Comparison of ENCODE assay signal across 27 cellular contexts in genomic region chr13:112462408-112462807, GRCh38.
"Had no signal": no experiment of that assay in that cellular context is flagged by ENCODE, and none has a peak within 500 bp of the region (broad histone marks: within the 10 kb centered on the region; RNA-seq: fewer than 3 reads in every experiment).

No MANE protein-coding gene starts in this region.

- H3K36me3 ChIP-seq: stomach, suprapubic skin, thoracic aorta, thyroid gland, tibial artery, tibial nerve, transverse colon, upper lobe of left lung, upper lobe of right lung, uterus, vagina had no signal

- FAIRE-seq: urothelium cell line had no signal

- H3K27ac ChIP-seq: stomach, suprapubic skin, testis, thoracic aorta, thyroid gland, tibial artery, tibial nerve, transverse colon, upper lobe of left lung, upper lobe of right lung, uterus, vagina had no signal

- H3K4me1 ChIP-seq: stomach, suprapubic skin, testis, thyroid gland, tibial artery, tibial nerve, transverse colon, upper lobe of left lung, upper lobe of right lung, uterus, vagina had no signal

- H3K9me3 ChIP-seq: testis, thyroid gland, upper lobe of right lung, vagina had no signal

- H3K4me3 ChIP-seq: stomach, suprapubic skin, testis, thoracic aorta, thyroid gland, tibial artery, tibial nerve, transverse colon, upper lobe of left lung, upper lobe of right lung, uterus, vagina had no signal

- DNase-seq: stimulated activated CD4-positive, alpha-beta T cell treated with anti-CD3 and anti-CD28 coated beads, Interleukin-2, amount 100 ng/mL, for 48 hours; stimulated activated CD4-positive, alpha-beta T cell treated with anti-CD3 and anti-CD28 coated beads, Interleukin-4, amount 100 ng/mL, for 1 hour; stimulated activated CD4-positive, alpha-beta T cell treated with anti-CD3 and anti-CD28 coated beads, Interleukin-4, amount 100 ng/mL, for 24 hours; stimulated activated CD4-positive, alpha-beta T cell treated with anti-CD3 and anti-CD28 coated beads, Interleukin-4, amount 100 ng/mL, for 4 hours; stimulated activated CD8-positive, alpha-beta memory T cell treated with anti-CD3 and anti-CD28 coated beads, Interleukin-4, amount 100 ng/mL, for 48 hours; stimulated activated naive B cell treated with anti-CD40 and anti-IgM and Interleukin-4, amounts not matched to agents 10 μg/mL and 1 μg/mL and 100 μg/mL, for 72 hours; stimulated activated naive CD4-positive, alpha-beta T cell; stimulated activated naive CD4-positive, alpha-beta T cell treated with Interleukin-2 at 50 U/mL for 16 hours; stimulated activated naive CD8-positive, alpha-beta T cell treated with anti-CD3 and anti-CD28 coated beads, Interleukin-15, amount 100 ng/mL, for 72 hours; stimulated activated naive CD8-positive, alpha-beta T cell treated with anti-CD3 and anti-CD28 coated beads, Interleukin-15, Interleukin-2, amounts not matched to agents 100 U/mL and 50 U/mL, for 24 hours; stomach; substantia nigra; testis; thyroid gland; tibial artery; transverse colon; trophoblast cell; upper lobe of left lung; uterus had no signal

- ATAC-seq: stimulated activated effector memory CD8-positive, alpha-beta T cell treated with anti-CD3 and anti-CD28 coated beads, Interleukin-12 subunit alpha, Interleukin-12 subunit beta, amount 100 ng/mL, for 72 hours; stimulated activated memory B cell treated with anti-CD40 and anti-IgM and Interleukin-4, amounts not matched to agents 10 μg/mL and 1 μg/mL and 100 μg/mL, for 72 hours; stimulated activated naive B cell treated with anti-CD40 and anti-IgM and Interleukin-4, amounts not matched to agents 10 μg/mL and 1 μg/mL and 100 μg/mL, for 72 hours; stimulated activated naive CD8-positive, alpha-beta T cell treated with anti-CD3 and anti-CD28 coated beads, Interleukin-15, amount 100 ng/mL, for 72 hours; stimulated activated naive CD8-positive, alpha-beta T cell treated with anti-CD3 and anti-CD28 coated beads, Interleukin-15, Interleukin-2, amounts not matched to agents 100 U/mL and 50 U/mL, for 24 hours; upper lobe of right lung had no signal

- H3K27me3 ChIP-seq: suprapubic skin, testis, thyroid gland, tibial artery, tibial nerve, transverse colon, upper lobe of left lung, upper lobe of right lung, uterus, vagina had no signal
